ENCODE assay signal across 2 cellular contexts in the genomic region with DNA sequence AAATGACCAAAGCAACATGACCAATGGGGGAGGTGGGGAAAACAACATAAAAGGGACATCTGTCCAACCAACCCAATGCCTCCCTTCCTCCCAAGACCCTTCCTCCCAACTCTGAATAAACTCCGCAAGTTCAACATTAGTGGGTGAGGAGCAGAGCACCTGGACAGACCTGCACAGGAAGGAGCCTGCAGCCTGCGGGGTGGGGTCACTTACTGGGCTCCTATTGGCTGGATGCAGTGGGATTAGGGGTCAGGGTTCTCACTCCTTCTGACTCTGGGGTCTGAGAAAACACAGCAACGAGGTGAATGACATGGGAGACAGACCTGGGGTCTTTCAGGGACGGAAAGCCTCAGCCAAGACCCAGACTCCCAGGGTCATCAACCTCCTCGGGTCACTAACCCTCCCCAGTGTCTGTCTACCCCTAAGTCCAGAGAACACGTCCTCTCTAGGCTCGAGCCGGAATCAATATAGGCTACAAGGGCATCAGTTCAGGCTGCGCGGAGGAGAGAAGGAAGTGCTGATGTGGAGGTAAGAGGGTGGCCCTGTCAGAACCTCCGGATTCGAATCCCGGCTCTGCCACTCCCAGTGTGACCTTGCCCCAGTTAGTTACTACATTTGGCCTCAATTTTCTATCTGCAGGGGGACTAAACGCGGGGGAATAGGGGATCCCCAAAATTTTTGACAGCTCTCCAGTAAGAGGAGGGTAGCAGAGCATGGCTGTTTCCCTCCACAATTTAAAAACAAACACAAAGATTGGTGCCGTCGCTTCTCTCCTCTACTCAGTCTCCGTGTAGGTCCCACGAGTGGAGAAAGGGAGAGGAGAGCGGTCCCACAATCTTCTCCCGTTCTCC.
TF ChIP-seq lines count a peak whose summit lies in the region.

No MANE protein-coding gene starts in this region.

TF ChIP-seq in SK-N-SH, 30 proteins besides CTCF, POLR2A, EP300 and RAD21 (continued from another document):
- TF ChIP-seq, protein P1, sequence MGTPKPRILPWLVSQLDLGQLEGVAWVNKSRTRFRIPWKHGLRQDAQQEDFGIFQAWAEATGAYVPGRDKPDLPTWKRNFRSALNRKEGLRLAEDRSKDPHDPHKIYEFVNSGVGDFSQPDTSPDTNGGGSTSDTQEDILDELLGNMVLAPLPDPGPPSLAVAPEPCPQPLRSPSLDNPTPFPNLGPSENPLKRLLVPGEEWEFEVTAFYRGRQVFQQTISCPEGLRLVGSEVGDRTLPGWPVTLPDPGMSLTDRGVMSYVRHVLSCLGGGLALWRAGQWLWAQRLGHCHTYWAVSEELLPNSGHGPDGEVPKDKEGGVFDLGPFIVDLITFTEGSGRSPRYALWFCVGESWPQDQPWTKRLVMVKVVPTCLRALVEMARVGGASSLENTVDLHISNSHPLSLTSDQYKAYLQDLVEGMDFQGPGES (IDR thresholded peaks at IDR 0.05; ENCODE audit: low read depth, low read length): no peak
- no peak for TF ChIP-seq SIN3A (IDR thresholded peaks at IDR 0.05; ENCODE audit: borderline replicate concordance, low read depth, low read length)
- no peak for TF ChIP-seq GATA2 (CRISPR knock-in tag; IDR thresholded peaks at IDR 0.05)
- no peak for TF ChIP-seq JUND (IDR thresholded peaks at IDR 0.05)
- no peak for TF ChIP-seq MAX (IDR thresholded peaks at IDR 0.05; ENCODE audit: low read depth)
- no peak for TF ChIP-seq MXI1 (IDR thresholded peaks at IDR 0.05; ENCODE audit: low read depth, low read length)
- no peak for TF ChIP-seq RCOR1 (IDR thresholded peaks at IDR 0.05; ENCODE audit: low read length)
- no peak for TF ChIP-seq NFIC (IDR thresholded peaks at IDR 0.05; ENCODE audit: borderline replicate concordance)
- TF ChIP-seq, protein P2, sequence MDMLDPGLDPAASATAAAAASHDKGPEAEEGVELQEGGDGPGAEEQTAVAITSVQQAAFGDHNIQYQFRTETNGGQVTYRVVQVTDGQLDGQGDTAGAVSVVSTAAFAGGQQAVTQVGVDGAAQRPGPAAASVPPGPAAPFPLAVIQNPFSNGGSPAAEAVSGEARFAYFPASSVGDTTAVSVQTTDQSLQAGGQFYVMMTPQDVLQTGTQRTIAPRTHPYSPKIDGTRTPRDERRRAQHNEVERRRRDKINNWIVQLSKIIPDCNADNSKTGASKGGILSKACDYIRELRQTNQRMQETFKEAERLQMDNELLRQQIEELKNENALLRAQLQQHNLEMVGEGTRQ (IDR thresholded peaks at IDR 0.05; ENCODE audit: borderline replicate concordance, low read depth, low read length): no peak
- no peak for TF ChIP-seq REST (IDR thresholded peaks at IDR 0.05; ENCODE audit: low read depth, low read length)
- no peak for TF ChIP-seq POLR2AphosphoS5 (IDR thresholded peaks at IDR 0.05; ENCODE audit: low read depth, low read length)
- no peak for TF ChIP-seq RXRA (IDR thresholded peaks at IDR 0.05; ENCODE audit: borderline replicate concordance, low read depth)
- TF ChIP-seq RFX5 (IDR thresholded peaks at IDR 0.05; ENCODE audit: low read length): no peak
- no peak for TF ChIP-seq TAF1 (IDR thresholded peaks at IDR 0.05; ENCODE audit: borderline replicate concordance, low read depth, low read length)
- TF ChIP-seq YY1 (IDR thresholded peaks at IDR 0.05; ENCODE audit: low read depth): no peak
- TF ChIP-seq PBX3 (IDR thresholded peaks at IDR 0.05): no peak
- no peak for TF ChIP-seq ELF1 (IDR thresholded peaks at IDR 0.05)

TF ChIP-seq in SK-N-SH treated with all-trans-retinoic acid at 6 μM for 48 hours, 23 proteins besides CTCF, POLR2A, EP300 and RAD21:
- TF ChIP-seq, protein P3, sequence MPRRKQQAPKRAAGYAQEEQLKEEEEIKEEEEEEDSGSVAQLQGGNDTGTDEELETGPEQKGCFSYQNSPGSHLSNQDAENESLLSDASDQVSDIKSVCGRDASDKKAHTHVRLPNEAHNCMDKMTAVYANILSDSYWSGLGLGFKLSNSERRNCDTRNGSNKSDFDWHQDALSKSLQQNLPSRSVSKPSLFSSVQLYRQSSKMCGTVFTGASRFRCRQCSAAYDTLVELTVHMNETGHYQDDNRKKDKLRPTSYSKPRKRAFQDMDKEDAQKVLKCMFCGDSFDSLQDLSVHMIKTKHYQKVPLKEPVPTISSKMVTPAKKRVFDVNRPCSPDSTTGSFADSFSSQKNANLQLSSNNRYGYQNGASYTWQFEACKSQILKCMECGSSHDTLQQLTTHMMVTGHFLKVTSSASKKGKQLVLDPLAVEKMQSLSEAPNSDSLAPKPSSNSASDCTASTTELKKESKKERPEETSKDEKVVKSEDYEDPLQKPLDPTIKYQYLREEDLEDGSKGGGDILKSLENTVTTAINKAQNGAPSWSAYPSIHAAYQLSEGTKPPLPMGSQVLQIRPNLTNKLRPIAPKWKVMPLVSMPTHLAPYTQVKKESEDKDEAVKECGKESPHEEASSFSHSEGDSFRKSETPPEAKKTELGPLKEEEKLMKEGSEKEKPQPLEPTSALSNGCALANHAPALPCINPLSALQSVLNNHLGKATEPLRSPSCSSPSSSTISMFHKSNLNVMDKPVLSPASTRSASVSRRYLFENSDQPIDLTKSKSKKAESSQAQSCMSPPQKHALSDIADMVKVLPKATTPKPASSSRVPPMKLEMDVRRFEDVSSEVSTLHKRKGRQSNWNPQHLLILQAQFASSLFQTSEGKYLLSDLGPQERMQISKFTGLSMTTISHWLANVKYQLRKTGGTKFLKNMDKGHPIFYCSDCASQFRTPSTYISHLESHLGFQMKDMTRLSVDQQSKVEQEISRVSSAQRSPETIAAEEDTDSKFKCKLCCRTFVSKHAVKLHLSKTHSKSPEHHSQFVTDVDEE (CRISPR knock-in tag; IDR thresholded peaks at IDR 0.05): no peak
- no peak for TF ChIP-seq RARB (CRISPR knock-in tag; IDR thresholded peaks at IDR 0.05)
- TF ChIP-seq ZNF70 (CRISPR knock-in tag; IDR thresholded peaks at IDR 0.05): no peak
- no peak for TF ChIP-seq TOX (CRISPR knock-in tag; IDR thresholded peaks at IDR 0.05; ENCODE audit: borderline replicate concordance)
- TF ChIP-seq BACH2 (CRISPR knock-in tag; IDR thresholded peaks at IDR 0.05; ENCODE audit: borderline replicate concordance): no peak
- no peak for TF ChIP-seq PATZ1 (CRISPR knock-in tag; IDR thresholded peaks at IDR 0.05; ENCODE audit: borderline replicate concordance)
- no peak for TF ChIP-seq ZNF8 (CRISPR knock-in tag; IDR thresholded peaks at IDR 0.05)
- TF ChIP-seq CSRNP3 (CRISPR knock-in tag; IDR thresholded peaks at IDR 0.05): no peak
- no peak for TF ChIP-seq ARNTL (CRISPR knock-in tag; IDR thresholded peaks at IDR 0.05; ENCODE audit: borderline replicate concordance, low read depth)
- no peak for TF ChIP-seq SNAI2 (CRISPR knock-in tag; IDR thresholded peaks at IDR 0.05)
- TF ChIP-seq PPARA (CRISPR knock-in tag; IDR thresholded peaks at IDR 0.05; ENCODE audit: borderline replicate concordance): no peak
- TF ChIP-seq ZNF565 (CRISPR knock-in tag; conservative IDR thresholded peaks at IDR 0.05; ENCODE audit: low read depth): no peak
